Comparison of ENCODE assay signal across 16 cellular contexts in the genomic region with DNA sequence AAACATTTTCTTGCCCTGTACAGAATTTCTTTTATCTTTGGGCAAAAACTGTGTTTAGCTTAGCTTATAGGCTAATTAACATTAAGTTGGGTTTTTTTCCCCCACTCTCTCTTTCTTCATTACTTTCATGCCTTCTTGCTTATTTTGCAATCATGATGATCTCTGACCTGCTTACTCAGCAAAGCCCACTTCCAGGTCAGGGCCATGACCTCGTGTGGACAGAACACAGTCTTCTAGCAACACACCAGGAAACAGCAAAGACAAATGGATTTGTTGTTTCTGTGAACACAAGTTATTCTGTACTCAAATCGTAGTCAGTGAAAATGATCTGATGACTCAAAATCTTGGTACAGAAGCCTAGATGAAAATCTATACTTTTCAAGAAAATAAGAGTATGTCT.
A peak's percentile ranks its signal among the peaks of the same experiment; 100 is the strongest.
DNase-seq lines count a peak whose midpoint lies in the region; ATAC-seq, FAIRE-seq and TF ChIP-seq lines count a peak whose summit lies in the region.
"Had no signal": no experiment of that assay in that cellular context is flagged by ENCODE, and none has a peak within 500 bp of the region (broad histone marks: within the 10 kb centered on the region; RNA-seq: fewer than 3 reads in every experiment).

No MANE protein-coding gene starts in this region.

- H3K27me3 ChIP-seq in H1 (replicated peaks in 1 of 4; ENCODE audit: control insufficient read depth in 3 of 4, extremely low read depth in 1 of 4, insufficient read depth in 3 of 4, low read length in 3 of 4), result no peaks in the 10 kb centered on the region

- H4K91ac ChIP-seq in H1 (replicated peaks; ENCODE audit: insufficient read length, low read length), result no peak overlapping the region

- H2BK5ac ChIP-seq in H1 (ENCODE audit: low read depth, low read length), result no peak overlapping the region

- H3K9me3 ChIP-seq in H1 (ENCODE audit: insufficient read depth in 2 of 2, low read depth in 1 of 2, low read length in 1 of 2), result no peaks in the 10 kb centered on the region

- H3K14ac ChIP-seq in H1 (ENCODE audit: insufficient read length), result no peak overlapping the region

- ATAC-seq in HG03108 (IDR thresholded peaks at IDR 0.05; ENCODE audit: unreplicated experiment), result no peak
- ATAC-seq in HG03521 (IDR thresholded peaks at IDR 0.05; ENCODE audit: unreplicated experiment), result no peak
- ATAC-seq: naive thymus-derived CD8-positive, alpha-beta T cell had no signal

- H3K9ac ChIP-seq in H1 (replicated peaks in 1 of 4; ENCODE audit: extremely low read depth in 1 of 4, low read depth in 3 of 4, low read length in 3 of 4), result no peak overlapping the region; a peak in 1 of 7 replicates

- no peaks in the 10 kb centered on the region for H4K20me1 ChIP-seq in H1 (replicated peaks in 1 of 2; ENCODE audit: control insufficient read depth in 1 of 2, insufficient read depth in 2 of 2, low read length in 2 of 2)

- no peak for TF ChIP-seq RAD21 in H1 (IDR thresholded peaks at IDR 0.05 in 1 of 2, conservative IDR thresholded peaks at IDR 0.05 in 1 of 2; ENCODE audit: low read depth in 2 of 2, low read length in 2 of 2)

- H3K18ac ChIP-seq in H1 (ENCODE audit: extremely low read depth, low read length), result no peak overlapping the region

- no peaks in the 10 kb centered on the region for H3K27me3 Mint-ChIP-seq in mesothelial cell of epicardium (ENCODE audit: low read depth)
- no peaks in the 10 kb centered on the region for H3K27me3 Mint-ChIP-seq in activated CD4-positive, alpha-beta memory T cell treated with anti-CD3 and anti-CD28 coated beads, Interleukin-2, amount 10 ng/mL, durations not matched to agents 7 days and 5 days

- H4K5ac ChIP-seq in H1 (ENCODE audit: insufficient read length, low read depth, low read length), result no peak overlapping the region

- H3K4ac ChIP-seq in H1 (replicated peaks; ENCODE audit: insufficient read length, low read depth, low read length), result no peak overlapping the region

- peaks cover 0 to 7% (median 2%) of the 10 kb centered on the region in 4 experiments; a peak in 3 of 8 replicates for H3K36me3 ChIP-seq in H1 (ENCODE audit: control insufficient read depth in 2 of 4, insufficient read depth in 4 of 4, low read length in 3 of 4)

- H3K36me3 Mint-ChIP-seq in mesothelial cell of epicardium, result no peaks in the 10 kb centered on the region
- H3K36me3 Mint-ChIP-seq in activated CD4-positive, alpha-beta memory T cell treated with anti-CD3 and anti-CD28 coated beads, Interleukin-2, amount 10 ng/mL, durations not matched to agents 7 days and 5 days (ENCODE audit: low read depth), result peaks cover 3% of the 10 kb centered on the region

- no peak for TF ChIP-seq POLR2A in H1 (IDR thresholded peaks at IDR 0.05; ENCODE audit: control extremely low read depth in 1 of 2, low read depth in 2 of 2, low read length in 2 of 2)

- H3K4me3 ChIP-seq in H1 (ENCODE audit: extremely low read depth in 1 of 4, insufficient read depth in 2 of 4, low read depth in 3 of 4, low read length in 4 of 4), result no peak overlapping the region

- no peaks in the 10 kb centered on the region for H3K23me2 ChIP-seq in H1 (ENCODE audit: low read depth, low read length)

- no peak for FAIRE-seq in H1 (lab: Jason Lieb, UNC)
- FAIRE-seq: keratinocyte had no signal

- no peak overlapping the region for H2BK15ac ChIP-seq in H1 (ENCODE audit: low read length)

- H3K4me1 ChIP-seq in H1 (replicated peaks in 1 of 4; ENCODE audit: control insufficient read depth in 3 of 4, insufficient read depth in 4 of 4, low read length in 3 of 4), result peaks cover 0 to 15% (median 8%) of the 10 kb centered on the region in 4 experiments; a peak in 2 of 7 replicates

- no peak overlapping the region for H2BK120ac ChIP-seq in H1 (replicated peaks; ENCODE audit: low read depth, low read length)

- TF ChIP-seq EP300 in H1 (IDR thresholded peaks at IDR 0.05; ENCODE audit: borderline replicate concordance in 1 of 2, low read depth in 2 of 2, low read length in 2 of 2), result no peak

- peaks cover 0 to 92% of the 10 kb centered on the region in 2 experiments; a peak in 3 of 4 replicates for H3K79me2 ChIP-seq in H1 (ENCODE audit: control insufficient read depth in 1 of 2, insufficient read depth in 2 of 2, low read length in 2 of 2)

- no peak overlapping the region for H3K56ac ChIP-seq in H1 (replicated peaks; ENCODE audit: insufficient read length, low read depth, low read length)

- H3K27ac ChIP-seq in H1 (ENCODE audit: low read depth, low read length), result no peak overlapping the region

- no peak overlapping the region for H2AK5ac ChIP-seq in H1 (ENCODE audit: low read depth, low read length)

- POLR2A ChIA-PET in H1 (lab: Charles Lee; ENCODE audit: partially characterized antibody), result interaction anchor here (1.1 kb wide), 1 partner anchor 8 kb away, joined by 3 read pairs; no protein-coding TSS in a partner anchor
- POLR2A ChIA-PET in activated CD4-positive, alpha-beta memory T cell treated with anti-CD3 and anti-CD28 coated beads, Interleukin-2, amount 10 ng/mL, durations not matched to agents 7 days and 5 days (lab: Charles Lee), result interaction anchor here (1.3 kb wide), 1 partner anchor 9 kb away, joined by 3 read pairs; no protein-coding TSS in a partner anchor

- no peak overlapping the region for H3K4me3 Mint-ChIP-seq in mesothelial cell of epicardium
- no peak overlapping the region for H3K4me3 Mint-ChIP-seq in activated CD4-positive, alpha-beta memory T cell treated with anti-CD3 and anti-CD28 coated beads, Interleukin-2, amount 10 ng/mL, durations not matched to agents 7 days and 5 days
- H3K4me3 Mint-ChIP-seq: activated T-helper 1 cell treated with anti-CD3 and anti-CD28 coated beads, Interleukin-12 subunit alpha, Interleukin-12 subunit beta, Interleukin-2, Interleukin-4 antibody, amounts not matched to agents 30 ng/mL and 10 ng/mL and 1 ng/mL, durations not matched to agents 14 hours and 24 hours and 36 hours; naive thymus-derived CD8-positive, alpha-beta T cell had no signal

- H2BK12ac ChIP-seq in H1 (ENCODE audit: low read depth, low read length), result no peak overlapping the region

- peak; percentile 22 for DNase-seq in SKM-1 treated with dmso at 0.1 percent for 144 hours (lab: John Stamatoyannopoulos, UW; ENCODE audit: unreplicated experiment)
- DNase-seq in SKM-1 (lab: John Stamatoyannopoulos, UW; ENCODE audit: unreplicated experiment), result no peak
- DNase-seq in H1 (ENCODE audit: low read depth in 1 of 2, low spot score in 2 of 2), result no peak
- DNase-seq in mesothelial cell of epicardium (ENCODE audit: low spot score in 2 of 2, unreplicated experiment in 2 of 2), result no peak
- no peak for DNase-seq in activated gamma-delta T cell (lab: John Stamatoyannopoulos, UW)
- no peak for DNase-seq in activated CD4-positive, alpha-beta memory T cell treated with anti-CD3 and anti-CD28 coated beads, Interleukin-2, amount 10 ng/mL, durations not matched to agents 7 days and 5 days
- DNase-seq: activated CD4-positive, alpha-beta T cell treated with anti-CD3 and anti-CD28 coated beads for 48 hours; COR-L47; naive thymus-derived CD8-positive, alpha-beta T cell; NCI-H1436 treated with DMSO at 0.1 percent for 48 hours; NCI-H446; T-helper 1 cell had no signal

- H3K4me2 ChIP-seq in H1 (ENCODE audit: insufficient read depth in 1 of 2, low read depth in 2 of 2, low read length in 2 of 2), result no peak overlapping the region

- no peak overlapping the region for H2AFZ ChIP-seq in H1 (ENCODE audit: low read length)

- WGBS in H1 (ENCODE audit: extremely low coverage in 1 of 2, insufficient coverage in 1 of 2, insufficient read length in 1 of 2, insufficient replicate concordance in 2 of 2, low coverage in 1 of 2, low lambda C conversion rate in 2 of 2, missing lambda C conversion rate in 1 of 2), 2 experiments, result 81% methylated on average over 2 of the region's 2 CpGs; no CpG with 5 or more reads in 1 of the 2 experiments

- H3K9me3 Mint-ChIP-seq in mesothelial cell of epicardium, result no peaks in the 10 kb centered on the region
- H3K9me3 Mint-ChIP-seq in activated CD4-positive, alpha-beta memory T cell treated with anti-CD3 and anti-CD28 coated beads, Interleukin-2, amount 10 ng/mL, durations not matched to agents 7 days and 5 days, result no peaks in the 10 kb centered on the region
- H3K9me3 Mint-ChIP-seq: activated T-helper 1 cell treated with anti-CD3 and anti-CD28 coated beads, Interleukin-12 subunit alpha, Interleukin-12 subunit beta, Interleukin-2, Interleukin-4 antibody, amounts not matched to agents 30 ng/mL and 10 ng/mL and 1 ng/mL, durations not matched to agents 14 hours and 24 hours and 36 hours had no signal

- H3K27ac Mint-ChIP-seq in mesothelial cell of epicardium, result peak overlapping the region; percentile 72
- H3K27ac Mint-ChIP-seq in activated CD4-positive, alpha-beta memory T cell treated with anti-CD3 and anti-CD28 coated beads, Interleukin-2, amount 10 ng/mL, durations not matched to agents 7 days and 5 days, result no peak overlapping the region
- H3K27ac Mint-ChIP-seq: activated T-helper 1 cell treated with anti-CD3 and anti-CD28 coated beads, Interleukin-12 subunit alpha, Interleukin-12 subunit beta, Interleukin-2, Interleukin-4 antibody, amounts not matched to agents 30 ng/mL and 10 ng/mL and 1 ng/mL, durations not matched to agents 14 hours and 24 hours and 36 hours; naive thymus-derived CD8-positive, alpha-beta T cell had no signal

- no peak overlapping the region for H4K8ac ChIP-seq in H1 (ENCODE audit: extremely low read depth, insufficient read depth, low read length)

- peaks cover 58% of the 10 kb centered on the region for H3K4me1 Mint-ChIP-seq in mesothelial cell of epicardium
- peaks cover 2% of the 10 kb centered on the region for H3K4me1 Mint-ChIP-seq in activated CD4-positive, alpha-beta memory T cell treated with anti-CD3 and anti-CD28 coated beads, Interleukin-2, amount 10 ng/mL, durations not matched to agents 7 days and 5 days
- H3K4me1 Mint-ChIP-seq: naive thymus-derived CD8-positive, alpha-beta T cell had no signal

- H3K79me1 ChIP-seq in H1 (ENCODE audit: low read depth, low read length), result peaks cover 9% of the 10 kb centered on the region

- no peak overlapping the region for H3K23ac ChIP-seq in H1 (ENCODE audit: insufficient read length)

- CTCF ChIA-PET in H1 (lab: Charles Lee; ENCODE audit: partially characterized antibody), result no interaction called here
- CTCF ChIA-PET in activated CD4-positive, alpha-beta memory T cell treated with anti-CD3 and anti-CD28 coated beads, Interleukin-2, amount 10 ng/mL, durations not matched to agents 7 days and 5 days (lab: Charles Lee), result no interaction called here

- no peak for TF ChIP-seq CTCF in H1 (IDR thresholded peaks at IDR 0.05; ENCODE audit: control extremely low read depth in 1 of 3, insufficient read depth in 1 of 3, low read depth in 1 of 3, low read length in 3 of 3)
- no peak for TF ChIP-seq CTCF in mesothelial cell of epicardium (IDR thresholded peaks at IDR 0.05; ENCODE audit: unreplicated experiment)

- no peak overlapping the region for H2BK20ac ChIP-seq in H1 (ENCODE audit: low read length)

TF ChIP-seq in H1, 55 proteins besides CTCF, POLR2A, EP300 and RAD21:
- TF ChIP-seq TAF1 (IDR thresholded peaks at IDR 0.05; ENCODE audit: low read depth, low read length) (no peak), MAFK (IDR thresholded peaks at IDR 0.05; ENCODE audit: low read depth, low read length) (peak; percentile 68; the same call in 1 of the 2 replicates)
